Comparison of ENCODE assay signal across 1 cellular context in the genomic region with DNA sequence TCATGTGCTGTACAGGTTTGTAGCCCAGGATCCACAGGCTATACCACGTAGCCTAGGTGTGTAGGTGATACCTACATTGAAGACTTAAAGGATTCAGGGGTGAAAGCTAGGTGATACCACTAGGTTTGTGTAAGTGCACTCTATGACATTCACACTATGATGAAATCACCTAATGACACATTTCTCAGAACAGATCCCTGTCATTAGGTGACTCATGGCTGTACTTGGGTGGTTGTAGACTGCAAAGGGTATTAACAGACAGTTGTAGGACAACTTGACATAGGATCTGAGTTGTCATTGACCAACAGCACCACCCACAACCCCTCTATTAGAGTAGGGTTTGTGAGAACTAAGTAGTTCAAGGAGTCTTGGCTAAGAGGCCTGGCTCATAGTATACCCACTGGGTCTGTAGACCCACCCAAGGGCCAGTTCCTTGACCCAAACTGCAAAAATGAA.
TF ChIP-seq lines count a peak whose summit lies in the region.

No MANE protein-coding gene starts in this region.

TF ChIP-seq in K562, 482 proteins besides CTCF, POLR2A, EP300 and RAD21 (continued from another document):
- TF ChIP-seq, protein P1, sequence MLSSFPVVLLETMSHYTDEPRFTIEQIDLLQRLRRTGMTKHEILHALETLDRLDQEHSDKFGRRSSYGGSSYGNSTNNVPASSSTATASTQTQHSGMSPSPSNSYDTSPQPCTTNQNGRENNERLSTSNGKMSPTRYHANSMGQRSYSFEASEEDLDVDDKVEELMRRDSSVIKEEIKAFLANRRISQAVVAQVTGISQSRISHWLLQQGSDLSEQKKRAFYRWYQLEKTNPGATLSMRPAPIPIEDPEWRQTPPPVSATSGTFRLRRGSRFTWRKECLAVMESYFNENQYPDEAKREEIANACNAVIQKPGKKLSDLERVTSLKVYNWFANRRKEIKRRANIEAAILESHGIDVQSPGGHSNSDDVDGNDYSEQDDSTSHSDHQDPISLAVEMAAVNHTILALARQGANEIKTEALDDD (IDR thresholded peaks at IDR 0.05) = peak; percentile 60; the same call in 1 of the 2 replicates
- no peak for TF ChIP-seq BCOR (IDR thresholded peaks at IDR 0.05)
- TF ChIP-seq, protein P2, sequence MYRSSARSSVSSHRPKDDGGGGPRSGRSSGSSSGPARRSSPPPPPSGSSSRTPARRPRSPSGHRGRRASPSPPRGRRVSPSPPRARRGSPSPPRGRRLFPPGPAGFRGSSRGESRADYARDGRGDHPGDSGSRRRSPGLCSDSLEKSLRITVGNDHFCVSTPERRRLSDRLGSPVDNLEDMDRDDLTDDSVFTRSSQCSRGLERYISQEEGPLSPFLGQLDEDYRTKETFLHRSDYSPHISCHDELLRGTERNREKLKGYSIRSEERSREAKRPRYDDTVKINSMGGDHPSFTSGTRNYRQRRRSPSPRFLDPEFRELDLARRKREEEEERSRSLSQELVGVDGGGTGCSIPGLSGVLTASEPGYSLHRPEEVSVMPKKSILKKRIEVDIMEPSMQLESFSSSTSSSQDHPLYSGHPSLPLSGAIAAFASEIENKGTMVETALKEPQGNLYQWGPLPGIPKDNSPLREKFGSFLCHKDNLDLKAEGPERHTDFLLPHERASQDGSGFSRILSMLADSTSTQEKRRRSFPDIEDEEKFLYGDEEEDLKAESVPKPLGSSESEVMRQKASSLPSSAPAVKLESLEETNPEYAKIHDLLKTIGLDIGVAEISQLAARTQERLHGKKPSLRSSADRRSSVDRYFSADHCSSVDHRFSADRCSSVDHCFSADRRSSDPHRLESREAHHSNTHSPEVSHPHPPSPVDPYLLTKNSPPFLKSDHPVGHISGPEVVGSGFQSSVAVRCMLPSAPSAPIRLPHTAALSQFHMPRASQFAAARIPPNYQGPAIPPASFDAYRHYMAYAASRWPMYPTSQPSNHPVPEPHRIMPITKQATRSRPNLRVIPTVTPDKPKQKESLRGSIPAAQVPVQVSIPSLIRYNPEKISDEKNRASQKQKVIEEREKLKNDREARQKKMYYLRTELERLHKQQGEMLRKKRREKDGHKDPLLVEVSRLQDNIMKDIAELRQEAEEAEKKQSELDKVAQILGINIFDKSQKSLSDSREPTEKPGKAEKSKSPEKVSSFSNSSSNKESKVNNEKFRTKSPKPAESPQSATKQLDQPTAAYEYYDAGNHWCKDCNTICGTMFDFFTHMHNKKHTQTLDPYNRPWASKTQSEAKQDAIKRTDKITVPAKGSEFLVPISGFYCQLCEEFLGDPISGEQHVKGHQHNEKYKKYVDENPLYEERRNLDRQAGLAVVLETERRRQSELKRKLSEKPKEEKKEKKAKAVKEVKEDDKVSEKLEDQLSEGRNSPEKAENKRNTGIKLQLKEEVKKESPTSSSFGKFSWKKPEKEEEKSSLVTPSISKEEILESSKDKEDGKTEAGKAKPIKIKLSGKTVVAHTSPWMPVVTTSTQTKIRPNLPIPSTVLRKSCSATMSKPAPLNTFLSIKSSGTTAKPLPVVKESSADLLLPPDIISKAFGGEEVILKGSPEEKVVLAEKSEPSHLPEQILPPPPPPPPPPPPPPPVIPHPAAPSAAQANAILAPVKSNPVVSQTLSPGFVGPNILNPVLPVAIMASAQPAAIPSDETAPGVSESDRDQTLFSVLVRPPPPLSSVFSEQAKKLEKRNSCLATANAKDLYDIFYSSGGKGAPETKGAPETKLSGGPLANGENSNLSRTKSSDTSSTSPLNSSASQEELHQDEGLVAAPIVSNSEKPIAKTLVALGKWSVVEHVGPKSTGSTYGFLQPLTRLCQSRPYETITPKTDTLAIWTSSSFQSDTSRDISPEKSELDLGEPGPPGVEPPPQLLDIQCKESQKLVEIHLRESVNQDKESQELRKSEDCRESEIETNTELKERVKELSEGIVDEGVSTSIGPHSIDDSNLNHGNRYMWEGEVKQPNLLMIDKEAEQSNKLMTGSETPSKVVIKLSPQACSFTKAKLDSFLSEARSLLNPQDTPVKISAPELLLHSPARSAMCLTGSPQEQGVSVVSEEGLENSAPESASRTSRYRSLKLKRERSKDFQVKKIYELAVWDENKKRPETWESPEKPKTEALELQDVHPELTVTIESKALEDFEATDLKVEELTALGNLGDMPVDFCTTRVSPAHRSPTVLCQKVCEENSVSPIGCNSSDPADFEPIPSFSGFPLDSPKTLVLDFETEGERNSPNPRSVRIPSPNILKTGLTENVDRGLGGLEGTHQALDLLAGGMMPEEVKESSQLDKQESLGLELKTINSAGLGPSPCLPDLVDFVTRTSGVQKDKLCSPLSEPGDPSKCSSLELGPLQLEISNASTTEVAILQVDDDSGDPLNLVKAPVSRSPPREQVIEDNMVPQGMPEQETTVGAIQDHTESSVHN (IDR thresholded peaks at IDR 0.05; ENCODE audit: borderline replicate concordance in 1 of 2, low read depth in 1 of 2) = peak in 1 of 2 experiments; percentile 68; a peak in 1 of 4 replicates
- TF ChIP-seq, protein P3, sequence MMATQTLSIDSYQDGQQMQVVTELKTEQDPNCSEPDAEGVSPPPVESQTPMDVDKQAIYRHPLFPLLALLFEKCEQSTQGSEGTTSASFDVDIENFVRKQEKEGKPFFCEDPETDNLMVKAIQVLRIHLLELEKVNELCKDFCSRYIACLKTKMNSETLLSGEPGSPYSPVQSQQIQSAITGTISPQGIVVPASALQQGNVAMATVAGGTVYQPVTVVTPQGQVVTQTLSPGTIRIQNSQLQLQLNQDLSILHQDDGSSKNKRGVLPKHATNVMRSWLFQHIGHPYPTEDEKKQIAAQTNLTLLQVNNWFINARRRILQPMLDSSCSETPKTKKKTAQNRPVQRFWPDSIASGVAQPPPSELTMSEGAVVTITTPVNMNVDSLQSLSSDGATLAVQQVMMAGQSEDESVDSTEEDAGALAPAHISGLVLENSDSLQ (IDR thresholded peaks at IDR 0.05) = peak; percentile 72
- TF ChIP-seq ARID1B (IDR thresholded peaks at IDR 0.05) = peak; percentile 68
- no peak for TF ChIP-seq TAL1 (IDR thresholded peaks at IDR 0.05)
- peak; percentile 76 for TF ChIP-seq CREM (IDR thresholded peaks at IDR 0.05; ENCODE audit: low read depth)
- TF ChIP-seq ATF1 (CRISPR knock-in tag; IDR thresholded peaks at IDR 0.05) = no peak
- TF ChIP-seq ATF1 (tag; IDR thresholded peaks at IDR 0.05) = peak; percentile 42
- no peak for TF ChIP-seq PTRF (tag; IDR thresholded peaks at IDR 0.05)
- TF ChIP-seq, protein P4, sequence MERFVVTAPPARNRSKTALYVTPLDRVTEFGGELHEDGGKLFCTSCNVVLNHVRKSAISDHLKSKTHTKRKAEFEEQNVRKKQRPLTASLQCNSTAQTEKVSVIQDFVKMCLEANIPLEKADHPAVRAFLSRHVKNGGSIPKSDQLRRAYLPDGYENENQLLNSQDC (CRISPR knock-in tag; IDR thresholded peaks at IDR 0.05) = no peak
- peak; percentile 34 for TF ChIP-seq FOS (IDR thresholded peaks at IDR 0.05; ENCODE audit: extremely low read depth, insufficient read length)
- TF ChIP-seq, protein P5, sequence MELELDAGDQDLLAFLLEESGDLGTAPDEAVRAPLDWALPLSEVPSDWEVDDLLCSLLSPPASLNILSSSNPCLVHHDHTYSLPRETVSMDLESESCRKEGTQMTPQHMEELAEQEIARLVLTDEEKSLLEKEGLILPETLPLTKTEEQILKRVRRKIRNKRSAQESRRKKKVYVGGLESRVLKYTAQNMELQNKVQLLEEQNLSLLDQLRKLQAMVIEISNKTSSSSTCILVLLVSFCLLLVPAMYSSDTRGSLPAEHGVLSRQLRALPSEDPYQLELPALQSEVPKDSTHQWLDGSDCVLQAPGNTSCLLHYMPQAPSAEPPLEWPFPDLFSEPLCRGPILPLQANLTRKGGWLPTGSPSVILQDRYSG (tag; conservative IDR thresholded peaks at IDR 0.05; ENCODE audit: low read depth) = no peak
- no peak for TF ChIP-seq NR2F6 (CRISPR knock-in tag; IDR thresholded peaks at IDR 0.05)
- peak; percentile 21; the same call in 1 of the 2 replicates for TF ChIP-seq NCOA1 (IDR thresholded peaks at IDR 0.05; ENCODE audit: low read depth)
- peak; percentile 69; the same call in 1 of the 2 replicates for TF ChIP-seq SMARCA4 (IDR thresholded peaks at IDR 0.05)
- TF ChIP-seq HCFC1 (IDR thresholded peaks at IDR 0.05; ENCODE audit: low read depth, low read length) = no peak
- no peak for TF ChIP-seq CAMTA2 (CRISPR knock-in tag; conservative IDR thresholded peaks at IDR 0.05)
- peak; percentile 92 for TF ChIP-seq CEBPB (tag; IDR thresholded peaks at IDR 0.05)
- peak; percentile 67 for TF ChIP-seq MEIS2 (IDR thresholded peaks at IDR 0.05; ENCODE audit: partially characterized antibody)
- no peak for TF ChIP-seq IFI16 (CRISPR knock-in tag; IDR thresholded peaks at IDR 0.05)
- no peak for TF ChIP-seq ZNF644 (tag; IDR thresholded peaks at IDR 0.05; ENCODE audit: low read depth)
- peak; percentile 46; the same call in 1 of the 2 replicates for TF ChIP-seq CTBP1 (IDR thresholded peaks at IDR 0.05; ENCODE audit: borderline replicate concordance)
- TF ChIP-seq POU5F1 (IDR thresholded peaks at IDR 0.05; ENCODE audit: borderline replicate concordance, low read depth, low read length, partially characterized antibody) = no peak
- peak; percentile 50; the same call in 1 of the 2 replicates for TF ChIP-seq JUNB (CRISPR knock-in tag; conservative IDR thresholded peaks at IDR 0.05)
- no peak for TF ChIP-seq ZNF707 (CRISPR knock-in tag; conservative IDR thresholded peaks at IDR 0.05)
